In the genomic region with DNA sequence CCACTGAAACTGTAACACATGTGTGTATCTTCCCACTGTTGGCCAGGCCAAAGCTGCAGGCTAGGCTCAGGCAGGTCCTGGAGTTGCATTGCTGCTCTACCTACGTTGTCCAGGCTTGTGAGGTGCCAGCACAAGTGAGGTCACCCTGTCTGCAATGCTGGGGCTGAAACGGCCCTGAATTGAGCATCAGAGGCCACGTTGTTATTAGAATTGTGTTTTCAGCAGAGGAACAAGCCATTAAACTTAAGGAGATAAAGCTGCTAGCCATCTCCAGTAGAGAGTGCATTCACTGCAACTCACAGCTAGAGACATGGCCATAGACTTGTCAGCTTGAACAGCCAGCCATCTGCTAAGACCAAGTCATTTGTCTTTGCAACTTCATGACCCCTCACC, we compare ENCODE assay signal across 22 cellular contexts.
"Had no signal": no experiment of that assay in that cellular context is flagged by ENCODE, and none has a peak within 500 bp of the region (broad histone marks: within the 10 kb centered on the region; RNA-seq: fewer than 3 reads in every experiment).

No MANE protein-coding gene starts in this region.

- H3K27ac ChIP-seq: breast epithelium, neutrophil, parathyroid adenoma, sigmoid colon, thyroid gland had no signal

- H3K27me3 ChIP-seq: breast epithelium, neutrophil, sigmoid colon, thyroid gland had no signal

- H3K4me1 ChIP-seq: breast epithelium, parathyroid adenoma, sigmoid colon, thyroid gland had no signal

- H3K36me3 ChIP-seq: breast epithelium, neutrophil, sigmoid colon, thyroid gland had no signal

- ATAC-seq: activated naive CD8-positive, alpha-beta T cell treated with anti-CD3 and anti-CD28 coated beads, Interleukin-2, amount 50 U/mL, for 24 hours; activated T-cell treated with anti-CD3 and anti-CD28 coated beads, Interleukin-2, amount 50 U/mL, for 4 hours; effector memory CD8-positive, alpha-beta T cell; left lobe of liver; mucosa of descending colon; naive thymus-derived CD4-positive, alpha-beta T cell had no signal

- DNase-seq: activated CD4-positive, alpha-beta T cell treated with anti-CD3 and anti-CD28 coated beads, Interleukin-2, amount 50 U/mL, for 1 hour; activated CD4-positive, CD25-positive, alpha-beta regulatory T cell treated with anti-CD3 and anti-CD28 coated beads, Interleukin-2, amount 50 U/mL, for 72 hours; activated CD8-positive, alpha-beta memory T cell treated with anti-CD3 and anti-CD28 coated beads, Interleukin-2, amount 50 U/mL, for 4 hours; activated naive CD4-positive, alpha-beta T cell treated with anti-CD3 and anti-CD28 coated beads, Interleukin-2, amount 10 ng/mL, durations not matched to agents 7 days and 5 days; activated naive CD8-positive, alpha-beta T cell treated with anti-CD3 and anti-CD28 coated beads, Interleukin-2, amount 50 U/mL, for 24 hours; activated T-cell treated with anti-CD3 and anti-CD28 coated beads, Interleukin-2, amount 50 U/mL, for 4 hours; effector memory CD8-positive, alpha-beta T cell; foreskin melanocyte; kidney; mammary epithelial cell; mucosa of descending colon; naive thymus-derived CD4-positive, alpha-beta T cell; sigmoid colon; stimulated activated CD4-positive, alpha-beta T cell treated with anti-CD3 and anti-CD28 coated beads, Interleukin-4, amount 100 ng/mL, for 4 hours; stimulated activated naive B cell treated with anti-CD40 and anti-IgM and Interleukin-4, amounts not matched to agents 10 μg/mL and 1 μg/mL and 100 μg/mL, for 72 hours; T-helper 1 cell; T-helper 9 cell; thyroid gland had no signal

- H3K9me3 ChIP-seq: breast epithelium, mucosa of descending colon, neutrophil, sigmoid colon, thyroid gland had no signal

- H3K4me3 ChIP-seq: breast epithelium, mucosa of descending colon, sigmoid colon, thyroid gland had no signal
